Comparison of ENCODE assay signal across 7 cellular contexts in genomic region chr12:6849976-6850560, GRCh38. TPM values are rescaled to one million over a fixed set of nuclear protein-coding genes. Genes with fewer than 3 reads are reported as not detected.
DNase-seq lines count a peak whose midpoint lies in the region; ATAC-seq and TF ChIP-seq lines count a peak whose summit lies in the region.
"Had no signal": no experiment of that assay in that cellular context is flagged by ENCODE, and none has a peak within 500 bp of the region (broad histone marks: within the 10 kb centered on the region; RNA-seq: fewer than 3 reads in every experiment).

No MANE protein-coding gene starts in this region.

- H3K36me3 Mint-ChIP-seq in H9 (ENCODE audit: insufficient read depth in 1 of 3, low read depth in 3 of 3) = peaks cover 22 to 62% (median 57%) of the 10 kb centered on the region in 3 experiments; a peak in 6 of 7 replicates
- peaks cover 48% of the 10 kb centered on the region for H3K36me3 Mint-ChIP-seq in activated CD4-positive, alpha-beta memory T cell treated with anti-CD3 and anti-CD28 coated beads, Interleukin-2, amount 10 ng/mL, durations not matched to agents 7 days and 5 days (ENCODE audit: low read depth)
- no peaks in the 10 kb centered on the region for H3K36me3 Mint-ChIP-seq in naive B cell

- no peak overlapping the region for H2AFZ ChIP-seq in H9 (ENCODE audit: low read length)

- H3K79me2 ChIP-seq in H9 (ENCODE audit: insufficient read depth, low read length) = peaks cover 5% of the 10 kb centered on the region; the same call in 1 of the 2 replicates

- TF ChIP-seq CTCF in H9 (conservative IDR thresholded peaks at IDR 0.05) = no peak

- no peak overlapping the region for H3T11ph ChIP-seq in H9 (ENCODE audit: low read length)

- H3K27me3 ChIP-seq in H9 (ENCODE audit: insufficient read depth, low read length) = no peaks in the 10 kb centered on the region
- H3K27me3 ChIP-seq: ascending aorta had no signal

- POLR2A ChIA-PET in activated CD4-positive, alpha-beta memory T cell treated with anti-CD3 and anti-CD28 coated beads, Interleukin-2, amount 10 ng/mL, durations not matched to agents 7 days and 5 days (lab: Charles Lee) = interaction anchor here (0.6 to 8.9 kb wide), 9 partner anchors 16 to 161 kb away, joined by 3 to 312 read pairs (median 37); partner anchors contain the start of genes C12orf57, CD4, COPS7A and MLF2

- no CpG with 5 or more reads among the region's 10 CpGs for WGBS in H9 (ENCODE audit: extremely low coverage, insufficient read length, low lambda C conversion rate)

- no peak overlapping the region for H3K23ac ChIP-seq in H9 (ENCODE audit: insufficient read length, low read depth, low read length)

- no peak overlapping the region for H3K4ac ChIP-seq in H9 (ENCODE audit: low read depth, low read length)

- ATAC-seq in naive B cell (ENCODE audit: low read depth in 2 of 2) (no peak), GM21619 (IDR thresholded peaks at IDR 0.05; ENCODE audit: unreplicated experiment) (no peak), GM21576 (IDR thresholded peaks at IDR 0.05; ENCODE audit: unreplicated experiment) (no peak)

- H3K56ac ChIP-seq in H9 (ENCODE audit: insufficient read length, low read depth, low read length) = no peak overlapping the region

- H3K4me1 Mint-ChIP-seq in H9 (peaks cover 24 to 26% of the 10 kb centered on the region in 2 experiments), naive B cell (peaks cover 22 to 33% (median 29%) of the 10 kb centered on the region in 3 donors)
- peaks cover 50% of the 10 kb centered on the region for H3K4me1 Mint-ChIP-seq in activated CD4-positive, alpha-beta memory T cell treated with anti-CD3 and anti-CD28 coated beads, Interleukin-2, amount 10 ng/mL, durations not matched to agents 7 days and 5 days

- no peak overlapping the region for H3K18ac ChIP-seq in H9 (ENCODE audit: insufficient read length, low read depth, low read length)

- H4K8ac ChIP-seq in H9 (replicated peaks; ENCODE audit: insufficient read length, low read depth, low read length) = no peak overlapping the region

- no peak overlapping the region for H2BK20ac ChIP-seq in H9 (ENCODE audit: low read depth, low read length, poor library complexity, severe bottlenecking)

- H3K9me3 Mint-ChIP-seq in H9 = no peaks in the 10 kb centered on the region; a peak in 1 of 5 replicates
- no peaks in the 10 kb centered on the region for H3K9me3 Mint-ChIP-seq in activated CD4-positive, alpha-beta memory T cell treated with anti-CD3 and anti-CD28 coated beads, Interleukin-2, amount 10 ng/mL, durations not matched to agents 7 days and 5 days
- no peaks in the 10 kb centered on the region for H3K9me3 Mint-ChIP-seq in naive B cell

- no peak overlapping the region for H3K27ac ChIP-seq in H9 (ENCODE audit: insufficient read length, low read depth, low read length)

- H2BK120ac ChIP-seq in H9 (ENCODE audit: low read depth, low read length, poor library complexity, severe bottlenecking) = no peak overlapping the region

- CTCF ChIA-PET in activated CD4-positive, alpha-beta memory T cell treated with anti-CD3 and anti-CD28 coated beads, Interleukin-2, amount 10 ng/mL, durations not matched to agents 7 days and 5 days (lab: Charles Lee) = interaction anchor here (1.4 to 8.6 kb wide), 3 partner anchors 15 to 18 kb away, joined by 6 to 161 read pairs (median 35); partner anchors contain the start of genes SPSB2 and TPI1

- peak overlapping the region; percentile 94 to 98 for H3K4me3 Mint-ChIP-seq in H9
- peak overlapping the region; percentile 85 for H3K4me3 Mint-ChIP-seq in activated CD4-positive, alpha-beta memory T cell treated with anti-CD3 and anti-CD28 coated beads, Interleukin-2, amount 10 ng/mL, durations not matched to agents 7 days and 5 days
- H3K4me3 Mint-ChIP-seq in naive B cell = peak overlapping the region in 6 of 8 donors; percentile 9 to 74 (median 45)

- H4K91ac ChIP-seq in H9 (ENCODE audit: insufficient read length, low read depth, low read length) = no peak overlapping the region

- no peak overlapping the region for H2BK15ac ChIP-seq in H9 (ENCODE audit: low read depth, low read length)

- H2BK12ac ChIP-seq in H9 (ENCODE audit: insufficient read length, low read depth, low read length) = no peak overlapping the region

- H3K79me1 ChIP-seq in H9 (ENCODE audit: insufficient read depth, low read depth, low read length, poor library complexity, severe bottlenecking) = no peaks in the 10 kb centered on the region

- H4K20me1 ChIP-seq in H9 (ENCODE audit: control insufficient read depth, insufficient read depth, insufficient read length) = peaks cover 2% of the 10 kb centered on the region

- no peak overlapping the region for H4K5ac ChIP-seq in H9 (ENCODE audit: insufficient read length, low read depth, low read length)

- H3K14ac ChIP-seq in H9 (ENCODE audit: insufficient read depth, low read length) = no peak overlapping the region

- H3K27me3 Mint-ChIP-seq in H9 (ENCODE audit: low read depth) (no peaks in the 10 kb centered on the region), naive B cell (no peaks in the 10 kb centered on the region)
- H3K27me3 Mint-ChIP-seq in activated CD4-positive, alpha-beta memory T cell treated with anti-CD3 and anti-CD28 coated beads, Interleukin-2, amount 10 ng/mL, durations not matched to agents 7 days and 5 days = no peaks in the 10 kb centered on the region

- H3K9me3 ChIP-seq in H9 (ENCODE audit: control insufficient read depth, low read depth, low read length) = no peaks in the 10 kb centered on the region
- H3K9me3 ChIP-seq: ascending aorta had no signal

- H3K23me2 ChIP-seq in H9 (ENCODE audit: insufficient read length, low read depth, low read length, poor library complexity, severe bottlenecking) = peaks cover 16% of the 10 kb centered on the region

- DNase-seq in H9 (no peak), naive B cell (no peak), HT-29 (ENCODE audit: low spot score) (no peak)
- DNase-seq in activated CD4-positive, alpha-beta memory T cell treated with anti-CD3 and anti-CD28 coated beads, Interleukin-2, amount 10 ng/mL, durations not matched to agents 7 days and 5 days = no peak

- peak overlapping the region in 1 of 3 experiments; percentile 17; a peak in 1 of 7 replicates for H3K27ac Mint-ChIP-seq in H9
- peak overlapping the region; percentile 73 for H3K27ac Mint-ChIP-seq in activated CD4-positive, alpha-beta memory T cell treated with anti-CD3 and anti-CD28 coated beads, Interleukin-2, amount 10 ng/mL, durations not matched to agents 7 days and 5 days
- H3K27ac Mint-ChIP-seq in naive B cell = peak overlapping the region in 4 of 6 donors; percentile 34 to 78 (median 63)

- no peak overlapping the region for H2BK5ac ChIP-seq in H9 (ENCODE audit: insufficient read length, low read length)

- H3K9ac ChIP-seq in H9 (ENCODE audit: extremely low read depth, insufficient read length, low read length) = peak overlapping the region; percentile 46

- H3K4me1 ChIP-seq in H9 (ENCODE audit: insufficient read depth, low read length) = no peaks in the 10 kb centered on the region; the same call in 1 of the 2 replicates

- H3K4me2 ChIP-seq in H9 (ENCODE audit: insufficient read depth, insufficient read length, low read length) = peak overlapping the region; percentile 78

- H2AK5ac ChIP-seq in H9 (ENCODE audit: insufficient read length, low read length) = no peak overlapping the region

RNA-seq across cellular contexts. Expression of gene CDCA3, which starts 1.0 kb away (rescaled TPM):
- total RNA-seq in H9 (2021) = 45.1 and 48.6 TPM in 2 replicates
- total RNA-seq in activated CD4-positive, alpha-beta memory T cell treated with anti-CD3 and anti-CD28 coated beads, Interleukin-2, amount 10 ng/mL, durations not matched to agents 7 days and 5 days = 100 to 1,000 TPM in 1 of 2 experiments, 10 to 100 TPM in 1; 96.5 to 101 TPM
- 1 to 10 TPM in 1 of 6 donors, under 1 TPM in 3, not detected in 2; 0.74 to 1.0 (median 0.89) TPM for polyA plus RNA-seq in naive B cell (ENCODE audit: low read depth in 6 of 6)
- 95.5 and 126 TPM in 2 replicates for total RNA-seq in HT-29 (2014; rRNA removed; shearing (Covaris generic))
- total RNA-seq: ascending aorta had no signal

RNA-seq across cellular contexts. Expression of gene USP5, which starts 1.9 kb away (rescaled TPM):
- 143 and 144 TPM in 2 replicates for total RNA-seq in H9 (2021)
- 100 to 1,000 TPM in 1 of 2 experiments, 10 to 100 TPM in 1; 91.4 to 109 TPM for total RNA-seq in activated CD4-positive, alpha-beta memory T cell treated with anti-CD3 and anti-CD28 coated beads, Interleukin-2, amount 10 ng/mL, durations not matched to agents 7 days and 5 days
- polyA plus RNA-seq in naive B cell (ENCODE audit: low read depth in 6 of 6) = 10 to 100 TPM; 28.5 to 45.1 (median 35.4) TPM
- total RNA-seq in HT-29 (2014; rRNA removed; shearing (Covaris generic)) = 122 and 136 TPM in 2 replicates

RNA-seq across cellular contexts. Expression of gene GNB3, which starts 9.3 kb away (rescaled TPM):
- total RNA-seq in H9 (2021) = 17.3 and 20.0 TPM in 2 replicates
- total RNA-seq in activated CD4-positive, alpha-beta memory T cell treated with anti-CD3 and anti-CD28 coated beads, Interleukin-2, amount 10 ng/mL, durations not matched to agents 7 days and 5 days = not detected
- not detected for polyA plus RNA-seq in naive B cell (ENCODE audit: low read depth in 6 of 6)
- 0.97 TPM in 1 of 2 replicates, not detected in the other for total RNA-seq in HT-29 (2014; rRNA removed; shearing (Covaris generic))

RNA-seq across cellular contexts. Expression of gene TPI1, which starts 17.3 kb away (rescaled TPM):
- 1,177 and 1,211 TPM in 2 replicates for total RNA-seq in H9 (2021)
- 1,000 to 10,000 TPM; 1,228 to 1,253 TPM for total RNA-seq in activated CD4-positive, alpha-beta memory T cell treated with anti-CD3 and anti-CD28 coated beads, Interleukin-2, amount 10 ng/mL, durations not matched to agents 7 days and 5 days
- 100 to 1,000 TPM; 294 to 712 (median 357) TPM for polyA plus RNA-seq in naive B cell (ENCODE audit: low read depth in 6 of 6)
- total RNA-seq in HT-29 (2014; rRNA removed; shearing (Covaris generic)) = 1,358 and 1,438 TPM in 2 replicates

RNA-seq across cellular contexts. Expression of gene P3H3, which starts 21.9 kb away (rescaled TPM):
- total RNA-seq in H9 (2021) = 55.0 and 60.2 TPM in 2 replicates
- under 1 TPM; 0.18 to 0.68 TPM for total RNA-seq in activated CD4-positive, alpha-beta memory T cell treated with anti-CD3 and anti-CD28 coated beads, Interleukin-2, amount 10 ng/mL, durations not matched to agents 7 days and 5 days
- not detected for polyA plus RNA-seq in naive B cell (ENCODE audit: low read depth in 6 of 6)
- 2.2 and 2.7 TPM in 2 replicates for total RNA-seq in HT-29 (2014; rRNA removed; shearing (Covaris generic))

Comparison
In these comparisons a context has a peak if more than half of its experiments do, and no peak if none do; other contexts are left out.
1. H3K4me3 Mint-ChIP-seq: peak in every context shown above with its lines; median percentile 96 in H9; 85 in activated CD4-positive, alpha-beta memory T cell treated with anti-CD3 and anti-CD28 coated beads, Interleukin-2, amount 10 ng/mL, durations not matched to agents 7 days and 5 days; 45 in naive B cell.